ENCODE assay signal across 25 cellular contexts in the genomic region with DNA sequence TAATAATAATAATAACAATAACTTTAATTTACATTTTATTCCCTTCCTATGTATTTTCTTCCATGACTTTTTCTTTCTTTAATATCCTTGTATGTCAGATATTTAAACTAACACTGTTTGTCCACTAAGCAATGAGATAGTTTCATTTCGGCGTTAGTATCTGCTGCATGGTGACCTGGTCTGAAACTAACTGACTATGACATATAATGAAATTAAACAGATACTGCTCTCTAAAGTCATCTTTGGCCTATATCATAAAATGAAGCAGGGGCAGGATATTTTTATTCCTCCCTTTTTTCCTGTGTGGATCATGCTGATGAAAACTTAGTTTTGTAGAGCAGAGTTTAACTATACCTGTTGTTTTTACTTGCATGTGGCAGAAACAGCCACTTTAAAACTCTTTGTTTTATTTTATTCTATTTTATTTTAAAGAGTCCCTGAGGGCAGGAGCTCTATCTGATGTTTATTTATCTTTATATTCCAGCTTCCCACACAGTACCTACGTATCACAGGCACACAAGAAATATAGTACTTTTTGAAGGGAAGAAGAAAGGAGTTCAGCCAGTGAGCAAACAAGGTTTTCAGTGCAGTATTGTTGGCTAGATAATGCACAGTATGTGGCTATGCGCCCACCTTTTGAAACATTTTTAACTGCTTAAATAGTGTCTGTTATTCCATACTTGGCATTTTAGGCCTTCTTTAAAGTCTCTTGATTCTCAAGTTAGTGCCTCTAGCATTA.
DNase-seq lines count a peak whose midpoint lies in the region; ATAC-seq, FAIRE-seq and TF ChIP-seq lines count a peak whose summit lies in the region.
"Had no signal": no experiment of that assay in that cellular context is flagged by ENCODE, and none has a peak within 500 bp of the region (broad histone marks: within the 10 kb centered on the region; RNA-seq: fewer than 3 reads in every experiment).

No MANE protein-coding gene starts in this region.

- no peaks in the 10 kb centered on the region for H4K20me1 ChIP-seq in astrocyte (ENCODE audit: insufficient read depth, low read length)

- H2AFZ ChIP-seq in astrocyte (ENCODE audit: low read depth, low read length), result no peak overlapping the region

- no peak for FAIRE-seq in astrocyte (lab: Jason Lieb, UNC)
- FAIRE-seq: A549, GM12878, RCC 7860 had no signal

- in situ Hi-C loops in brain microvascular endothelial cell (cut with HindIII; ENCODE audit: low pct_ligation_motif_present, low sequenced_read_pairs), result no loop called here

- CTCF ChIA-PET in HEK293 (lab: Yijun Ruan, JAX), result no interaction called here

- H3K4me3 Mint-ChIP-seq in astrocyte (ENCODE audit: unreplicated experiment), result no peak overlapping the region
- H3K4me3 Mint-ChIP-seq in endothelial cell (ENCODE audit: unreplicated experiment), result no peak overlapping the region
- H3K4me3 Mint-ChIP-seq: CD8-positive, alpha-beta T cell; T-helper 17 cell had no signal

- peaks cover 23% of the 10 kb centered on the region for H3K36me3 Mint-ChIP-seq in astrocyte (ENCODE audit: low read depth, unreplicated experiment)
- peaks cover 30% of the 10 kb centered on the region for H3K36me3 Mint-ChIP-seq in endothelial cell (ENCODE audit: low read depth, unreplicated experiment)

- intact Hi-C loops in colonic mucosa (cut with DNase I), result no loop called here

- H3K9me3 ChIP-seq in HEK293 (ENCODE audit: control insufficient read depth, insufficient read depth, low read depth, low read length) (no peaks in the 10 kb centered on the region), astrocyte (ENCODE audit: insufficient read depth, low read depth, low read length) (no peaks in the 10 kb centered on the region), colonic mucosa (no peaks in the 10 kb centered on the region)
- H3K9me3 ChIP-seq: A549 had no signal

- no peaks in the 10 kb centered on the region for H3K79me2 ChIP-seq in astrocyte (ENCODE audit: insufficient read depth, low read length)

- no peak overlapping the region for H3K4me2 ChIP-seq in astrocyte (ENCODE audit: low read length)
- H3K4me2 ChIP-seq: A549, KMS-11 had no signal

- H3K4me1 ChIP-seq in HEK293 (ENCODE audit: control insufficient read depth, insufficient read depth, low read length) (peaks cover 5% of the 10 kb centered on the region; the same call in 1 of the 2 replicates), astrocyte (ENCODE audit: insufficient read depth, low read length) (no peaks in the 10 kb centered on the region), colonic mucosa (no peaks in the 10 kb centered on the region)
- H3K4me1 ChIP-seq: A549 had no signal

- TF ChIP-seq CTCF in HEK293 (tag by site-specific recombination; IDR thresholded peaks at IDR 0.05), result no peak
- no peak for TF ChIP-seq CTCF in astrocyte (IDR thresholded peaks at IDR 0.05; ENCODE audit: insufficient read depth, low read depth, low read length)
- TF ChIP-seq CTCF in fibroblast of villous mesenchyme (IDR thresholded peaks at IDR 0.05; ENCODE audit: insufficient read depth, low read depth, low read length), result no peak
- no peak for TF ChIP-seq CTCF in brain microvascular endothelial cell (IDR thresholded peaks at IDR 0.05; ENCODE audit: low read depth, low read length, missing control alignments)
- no peak for TF ChIP-seq CTCF in endothelial cell (IDR thresholded peaks at IDR 0.05; ENCODE audit: unreplicated experiment)
- no peak for TF ChIP-seq CTCF in colonic mucosa (IDR thresholded peaks at IDR 0.05)

- no peak overlapping the region for H3K27ac ChIP-seq in HEK293 (ENCODE audit: extremely low read depth, low read depth, low read length)
- H3K27ac ChIP-seq in astrocyte (ENCODE audit: low read depth, low read length), result no peak overlapping the region
- no peak overlapping the region for H3K27ac ChIP-seq in brain microvascular endothelial cell
- no peak overlapping the region for H3K27ac ChIP-seq in colonic mucosa
- H3K27ac ChIP-seq: A549, C4-2B, KMS-11, SK-N-MC had no signal

- H3K27me3 Mint-ChIP-seq in astrocyte (ENCODE audit: low read depth, unreplicated experiment) (no peaks in the 10 kb centered on the region), endothelial cell (ENCODE audit: unreplicated experiment) (no peaks in the 10 kb centered on the region)
- H3K27me3 Mint-ChIP-seq: T-helper 17 cell had no signal

- DNase-seq in NCI-H146 treated with DMSO at 0.1 percent for 48 hours (lab: John Stamatoyannopoulos, UW; ENCODE audit: unreplicated experiment) (peak; percentile 69), astrocyte (ENCODE audit: low read depth) (peak; percentile 30), fibroblast of villous mesenchyme (ENCODE audit: low read depth) (peak; percentile 18), brain microvascular endothelial cell (no peak), endothelial cell (ENCODE audit: low spot score) (no peak), colonic mucosa (no peak)
- DNase-seq: CD8-positive, alpha-beta T cell; DMS 273 treated with DMSO at 0.1 percent for 48 hours; DMS79; EL; GDM1; NCI-H1092; NCI-H1417 treated with DMSO at 0.1 percent for 48 hours; NCI-H187 treated with DMSO at 0.1 percent for 48 hours; NCI-H526 treated with DMSO at 0.1 percent for 48 hours; SIG-M5; T-helper 17 cell had no signal

- H3K27me3 ChIP-seq in astrocyte (ENCODE audit: insufficient read depth, low read length), result no peaks in the 10 kb centered on the region
- H3K27me3 ChIP-seq in brain microvascular endothelial cell (replicated peaks), result no peaks in the 10 kb centered on the region
- H3K27me3 ChIP-seq in colonic mucosa, result no peaks in the 10 kb centered on the region

- H3K27ac Mint-ChIP-seq in astrocyte (ENCODE audit: unreplicated experiment) (no peak overlapping the region), endothelial cell (ENCODE audit: unreplicated experiment) (no peak overlapping the region)
- H3K27ac Mint-ChIP-seq: CD8-positive, alpha-beta T cell; T-helper 17 cell had no signal

- H3K4me1 Mint-ChIP-seq in astrocyte (ENCODE audit: low read depth, unreplicated experiment) (no peaks in the 10 kb centered on the region), endothelial cell (ENCODE audit: unreplicated experiment) (no peaks in the 10 kb centered on the region)
- H3K4me1 Mint-ChIP-seq: T-helper 17 cell had no signal

- H3K9me3 Mint-ChIP-seq in astrocyte (ENCODE audit: unreplicated experiment) (peaks cover 16% of the 10 kb centered on the region), endothelial cell (ENCODE audit: unreplicated experiment) (no peaks in the 10 kb centered on the region)

- POLR2A ChIA-PET in HEK293 (lab: Yijun Ruan, JAX), result no interaction called here

- H3K4me3 ChIP-seq in HEK293 (ENCODE audit: low read depth, low read length) (no peak overlapping the region), astrocyte (ENCODE audit: insufficient read depth, low read depth, low read length) (no peak overlapping the region), fibroblast of villous mesenchyme (ENCODE audit: low read depth, low read length) (no peak overlapping the region), brain microvascular endothelial cell (ENCODE audit: low read depth, low read length) (no peak overlapping the region), colonic mucosa (no peak overlapping the region)
- H3K4me3 ChIP-seq: A549, GM12878, SK-N-MC had no signal

- no peak for ATAC-seq in GM19351 (IDR thresholded peaks at IDR 0.05; ENCODE audit: unreplicated experiment)
- ATAC-seq: A549; CD8-positive, alpha-beta T cell; GM12878; T-helper 17 cell had no signal

- H3K36me3 ChIP-seq in HEK293 (ENCODE audit: control insufficient read depth in 2 of 2, insufficient read depth in 1 of 2, low read length in 2 of 2) (peaks cover 0 to 19% of the 10 kb centered on the region in 2 experiments; a peak in 2 of 3 replicates), astrocyte (ENCODE audit: insufficient read depth, low read length) (peaks cover 2% of the 10 kb centered on the region), brain microvascular endothelial cell (replicated peaks) (no peaks in the 10 kb centered on the region), colonic mucosa (peaks cover 5% of the 10 kb centered on the region)

- H3K9ac ChIP-seq in astrocyte (ENCODE audit: low read length) (no peak overlapping the region), colonic mucosa (ENCODE audit: low read depth in 2 of 2, low read length in 2 of 2) (no peak overlapping the region)
- H3K9ac ChIP-seq: KMS-11 had no signal

TF ChIP-seq in HEK293, 187 proteins besides CTCF, POLR2A, EP300 and RAD21:
- TF ChIP-seq ZFHX2 (tag by site-specific recombination; conservative IDR thresholded peaks at IDR 0.05) (peak; percentile 43), EGR2 (tag by site-specific recombination; IDR thresholded peaks at IDR 0.05; ENCODE audit: low read depth) (peak; percentile 64)
- TF ChIP-seq, protein P1, sequence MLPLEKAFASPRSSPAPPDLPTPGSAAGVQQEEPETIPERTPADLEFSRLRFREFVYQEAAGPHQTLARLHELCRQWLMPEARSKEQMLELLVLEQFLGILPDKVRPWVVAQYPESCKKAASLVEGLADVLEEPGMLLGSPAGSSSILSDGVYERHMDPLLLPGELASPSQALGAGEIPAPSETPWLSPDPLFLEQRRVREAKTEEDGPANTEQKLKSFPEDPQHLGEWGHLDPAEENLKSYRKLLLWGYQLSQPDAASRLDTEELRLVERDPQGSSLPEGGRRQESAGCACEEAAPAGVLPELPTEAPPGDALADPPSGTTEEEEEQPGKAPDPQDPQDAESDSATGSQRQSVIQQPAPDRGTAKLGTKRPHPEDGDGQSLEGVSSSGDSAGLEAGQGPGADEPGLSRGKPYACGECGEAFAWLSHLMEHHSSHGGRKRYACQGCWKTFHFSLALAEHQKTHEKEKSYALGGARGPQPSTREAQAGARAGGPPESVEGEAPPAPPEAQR (tag by site-specific recombination; IDR thresholded peaks at IDR 0.05), result no peak
TF ChIP-seq in HEK293: peak in this region for 2.

Comparison
In these comparisons a context has a peak if more than half of its experiments do, and no peak if none do; other contexts are left out.
1. DNase-seq: peak in NCI-H146 treated with DMSO at 0.1 percent for 48 hours (single experiment), astrocyte (single experiment) and fibroblast of villous mesenchyme (single experiment); none in brain microvascular endothelial cell (single experiment), endothelial cell (single experiment) and colonic mucosa (single experiment).